8 cellular contexts compared by ENCODE assay signal in genomic region chr6:5085638-5086293, GRCh38. TPM values are rescaled to one million over a fixed set of nuclear protein-coding genes. Genes with fewer than 3 reads are reported as not detected.
DNase-seq lines count a peak whose midpoint lies in the region; ATAC-seq and TF ChIP-seq lines count a peak whose summit lies in the region.

No MANE protein-coding gene starts in this region.

- peak; percentile 55 for DNase-seq in D341Med (ENCODE audit: low spot score)
- peak; percentile 73 for DNase-seq in GM23338 (ENCODE audit: low spot score)
- peak; percentile 22 to 49 for DNase-seq in erythroblast (lab: John Stamatoyannopoulos, UW)
- DNase-seq in naive B cell = no peak
- no peak for DNase-seq in CD4-positive, alpha-beta memory T cell
- no peak for DNase-seq in SKM-1 (lab: John Stamatoyannopoulos, UW; ENCODE audit: unreplicated experiment)

- H3K4me3 ChIP-seq in GM23338 (peak overlapping the region; percentile 75), OCI-LY1 (ENCODE audit: low read depth, low read length, poor library complexity, severe bottlenecking) (peak overlapping the region; percentile 42)
- H3K4me3 ChIP-seq in CD4-positive, alpha-beta memory T cell (ENCODE audit: low read length in 2 of 2) = no peak overlapping the region

- H3K79me2 ChIP-seq in GM23338 (replicated peaks; ENCODE audit: insufficient read depth) (no peaks in the 10 kb centered on the region), OCI-LY1 (ENCODE audit: insufficient read depth, low read length) (no peaks in the 10 kb centered on the region)

- ATAC-seq in GM23338 (peak; percentile 58), naive B cell (ENCODE audit: low read depth in 2 of 2) (peak; percentile 13 to 29), HG03196 (IDR thresholded peaks at IDR 0.05; ENCODE audit: unreplicated experiment) (no peak)

- H3K4me3 Mint-ChIP-seq in GM23338 (peak overlapping the region; percentile 59; the same call in 2 of the 3 replicates), naive B cell (peak overlapping the region; percentile 41 to 84 (median 74))
- H3K4me3 Mint-ChIP-seq in CD4-positive, alpha-beta memory T cell = no peak overlapping the region

- TF ChIP-seq CTCF in GM23338 (conservative IDR thresholded peaks at IDR 0.05; ENCODE audit: low read depth in 2 of 2) (no peak), OCI-LY1 (IDR thresholded peaks at IDR 0.05; ENCODE audit: low read length) (no peak)

- H3K9me2 ChIP-seq in GM23338 (ENCODE audit: insufficient read depth) (no peaks in the 10 kb centered on the region), OCI-LY1 (ENCODE audit: low read depth, low read length) (no peaks in the 10 kb centered on the region)

- no peaks in the 10 kb centered on the region for H3K9me3 ChIP-seq in OCI-LY1 (ENCODE audit: low read length)
- no peaks in the 10 kb centered on the region for H3K9me3 ChIP-seq in CD4-positive, alpha-beta memory T cell (ENCODE audit: control insufficient read depth in 1 of 2, low read length in 2 of 2)

- 0 out of 2 replicates have a peak, but pooled peaks cover 3% of the 10 kb centered on the region for H3F3A ChIP-seq in GM23338 (replicated peaks; ENCODE audit: low read depth)
- no peaks in the 10 kb centered on the region for H3F3A ChIP-seq in OCI-LY1 (ENCODE audit: insufficient read depth, low read length)

- H3K27ac Mint-ChIP-seq in GM23338 = no peak overlapping the region
- H3K27ac Mint-ChIP-seq in naive B cell = no peak overlapping the region
- H3K27ac Mint-ChIP-seq in CD4-positive, alpha-beta memory T cell = no peak overlapping the region

- peaks cover 3% of the 10 kb centered on the region; the same call in 2 of the 3 replicates for H3K36me3 Mint-ChIP-seq in GM23338 (ENCODE audit: low read depth)
- no peaks in the 10 kb centered on the region for H3K36me3 Mint-ChIP-seq in naive B cell
- H3K36me3 Mint-ChIP-seq in CD4-positive, alpha-beta memory T cell = no peaks in the 10 kb centered on the region

- CTCF ChIA-PET in CD4-positive, alpha-beta memory T cell (lab: Charles Lee; ENCODE audit: partially characterized antibody) = no interaction called here

- H4K20me1 ChIP-seq in GM23338 (replicated peaks; ENCODE audit: insufficient read depth) (no peaks in the 10 kb centered on the region; the same call in 1 of the 2 replicates), OCI-LY1 (ENCODE audit: insufficient read depth, low read length) (no peaks in the 10 kb centered on the region)

- TF ChIP-seq POLR2A in erythroblast (IDR thresholded peaks at IDR 0.05; ENCODE audit: low read length) = no peak

- H3K27me3 Mint-ChIP-seq in GM23338 (ENCODE audit: insufficient read depth, low read depth, poor library complexity) = peaks cover 50% of the 10 kb centered on the region
- peaks cover 15 to 53% (median 28%) of the 10 kb centered on the region in 3 donors for H3K27me3 Mint-ChIP-seq in naive B cell
- peaks cover 25 to 28% of the 10 kb centered on the region in 2 donors for H3K27me3 Mint-ChIP-seq in CD4-positive, alpha-beta memory T cell

- POLR2A ChIA-PET in CD4-positive, alpha-beta memory T cell (lab: Charles Lee; ENCODE audit: partially characterized antibody) = no interaction called here

- H3K27ac ChIP-seq in GM23338 (ENCODE audit: low read depth) (no peak overlapping the region), OCI-LY1 (ENCODE audit: low read depth, low read length, poor library complexity, severe bottlenecking) (no peak overlapping the region)
- no peak overlapping the region for H3K27ac ChIP-seq in CD4-positive, alpha-beta memory T cell (ENCODE audit: low read depth, low read length)

- peak overlapping the region; percentile 95 for H3K4me2 ChIP-seq in GM23338
- peak overlapping the region; percentile 54; the same call in 1 of the 2 replicates for H3K4me2 ChIP-seq in OCI-LY1 (ENCODE audit: low read length)

- intact Hi-C loops in CD4-positive, alpha-beta memory T cell (cut with micrococcal nuclease) = no loop called here

- no peak overlapping the region for H3K9ac ChIP-seq in OCI-LY1 (ENCODE audit: low read length)

- H3K4me1 ChIP-seq in GM23338 (ENCODE audit: insufficient read depth) (peaks cover 11% of the 10 kb centered on the region; the same call in 1 of the 2 replicates), OCI-LY1 (ENCODE audit: insufficient read depth, low read length, severe bottlenecking) (no peaks in the 10 kb centered on the region)
- H3K4me1 ChIP-seq in CD4-positive, alpha-beta memory T cell (ENCODE audit: insufficient read depth, low read length) = no peaks in the 10 kb centered on the region

- H3K27me3 ChIP-seq in GM23338 (ENCODE audit: insufficient read depth) (peaks cover 76% of the 10 kb centered on the region), OCI-LY1 (ENCODE audit: insufficient read depth, low read length) (peaks cover 14% of the 10 kb centered on the region)
- H3K27me3 ChIP-seq in CD4-positive, alpha-beta memory T cell (ENCODE audit: insufficient read depth, low read length) = no peaks in the 10 kb centered on the region

- H3K4me1 Mint-ChIP-seq in GM23338 = peaks cover 6% of the 10 kb centered on the region
- peaks cover 3 to 30% (median 5%) of the 10 kb centered on the region in 3 donors for H3K4me1 Mint-ChIP-seq in naive B cell
- peaks cover 0 to 12% (median 2%) of the 10 kb centered on the region in 4 donors for H3K4me1 Mint-ChIP-seq in CD4-positive, alpha-beta memory T cell

- H2AFZ ChIP-seq in GM23338 (peak overlapping the region; percentile 96), OCI-LY1 (ENCODE audit: low read length) (no peak overlapping the region)

- no peaks in the 10 kb centered on the region; the same call in 1 of the 2 replicates for H3K36me3 ChIP-seq in GM23338 (ENCODE audit: insufficient read depth)
- no peaks in the 10 kb centered on the region for H3K36me3 ChIP-seq in OCI-LY1 (ENCODE audit: insufficient read depth, low read length)
- no peaks in the 10 kb centered on the region for H3K36me3 ChIP-seq in CD4-positive, alpha-beta memory T cell (ENCODE audit: insufficient read depth, low read length)

- H3K9me3 Mint-ChIP-seq in GM23338 = peaks cover 4% of the 10 kb centered on the region; the same call in 2 of the 3 replicates
- no peaks in the 10 kb centered on the region for H3K9me3 Mint-ChIP-seq in naive B cell
- no peaks in the 10 kb centered on the region for H3K9me3 Mint-ChIP-seq in CD4-positive, alpha-beta memory T cell

TF ChIP-seq in GM23338, 12 proteins besides CTCF, POLR2A, EP300 and RAD21 (continues in another document):
- TF ChIP-seq POLR2AphosphoS5 (IDR thresholded peaks at IDR 0.05; ENCODE audit: low read depth) = no peak
- no peak for TF ChIP-seq EZH2phosphoT487 (IDR thresholded peaks at IDR 0.05; ENCODE audit: unreplicated experiment)
- TF ChIP-seq REST (IDR thresholded peaks at IDR 0.05; ENCODE audit: unreplicated experiment) = no peak
- no peak for TF ChIP-seq ZNF331 (CRISPR knock-in tag; IDR thresholded peaks at IDR 0.05; ENCODE audit: low read depth)
- no peak for TF ChIP-seq JUNB (IDR thresholded peaks at IDR 0.05; ENCODE audit: unreplicated experiment)
- no peak for TF ChIP-seq STAT1 (IDR thresholded peaks at IDR 0.05; ENCODE audit: unreplicated experiment)
- no peak for TF ChIP-seq EZH2 (IDR thresholded peaks at IDR 0.05; ENCODE audit: low read depth, unreplicated experiment)
- no peak for TF ChIP-seq ZNF114 (CRISPR knock-in tag; IDR thresholded peaks at IDR 0.05)
- TF ChIP-seq NANOG (IDR thresholded peaks at IDR 0.05; ENCODE audit: borderline replicate concordance) = no peak

RNA-seq across cellular contexts. Expression of gene PPP1R3G, which starts 0.6 kb away (rescaled TPM):
- total RNA-seq in GM23338 (2014; rRNA removed; shearing (Covaris generic)) = 0.24 and 0.31 TPM in 2 replicates
- polyA plus RNA-seq in GM23338 (2016; fragmentation: Nextera tagmentation; extraction: Ambion mirVana) (0.05 and 0.13 TPM in 2 replicates), naive B cell (ENCODE audit: low read depth in 6 of 6) (under 1 TPM in 2 of 6 donors, not detected in 4; 0.11 TPM)
- not detected for total RNA-seq in CD4-positive, alpha-beta memory T cell
- not detected for polyA plus RNA-seq in CD4-positive, alpha-beta memory T cell

Comparison
In these comparisons a context has a peak if more than half of its experiments do, and no peak if none do; other contexts are left out.
1. DNase-seq: peak in D341Med (single experiment), GM23338 (single experiment) and erythroblast (2 of 2); none in naive B cell (single experiment), CD4-positive, alpha-beta memory T cell (0 of 5) and SKM-1 (single experiment).
2. H3K4me3 ChIP-seq: peak in GM23338 (single experiment) and OCI-LY1 (single experiment); none in CD4-positive, alpha-beta memory T cell (0 of 2).
3. H3K4me3 Mint-ChIP-seq: peak in GM23338 (single experiment) and naive B cell (8 of 8); none in CD4-positive, alpha-beta memory T cell (0 of 8).